8 cellular contexts compared by ENCODE assay signal in the genomic region with DNA sequence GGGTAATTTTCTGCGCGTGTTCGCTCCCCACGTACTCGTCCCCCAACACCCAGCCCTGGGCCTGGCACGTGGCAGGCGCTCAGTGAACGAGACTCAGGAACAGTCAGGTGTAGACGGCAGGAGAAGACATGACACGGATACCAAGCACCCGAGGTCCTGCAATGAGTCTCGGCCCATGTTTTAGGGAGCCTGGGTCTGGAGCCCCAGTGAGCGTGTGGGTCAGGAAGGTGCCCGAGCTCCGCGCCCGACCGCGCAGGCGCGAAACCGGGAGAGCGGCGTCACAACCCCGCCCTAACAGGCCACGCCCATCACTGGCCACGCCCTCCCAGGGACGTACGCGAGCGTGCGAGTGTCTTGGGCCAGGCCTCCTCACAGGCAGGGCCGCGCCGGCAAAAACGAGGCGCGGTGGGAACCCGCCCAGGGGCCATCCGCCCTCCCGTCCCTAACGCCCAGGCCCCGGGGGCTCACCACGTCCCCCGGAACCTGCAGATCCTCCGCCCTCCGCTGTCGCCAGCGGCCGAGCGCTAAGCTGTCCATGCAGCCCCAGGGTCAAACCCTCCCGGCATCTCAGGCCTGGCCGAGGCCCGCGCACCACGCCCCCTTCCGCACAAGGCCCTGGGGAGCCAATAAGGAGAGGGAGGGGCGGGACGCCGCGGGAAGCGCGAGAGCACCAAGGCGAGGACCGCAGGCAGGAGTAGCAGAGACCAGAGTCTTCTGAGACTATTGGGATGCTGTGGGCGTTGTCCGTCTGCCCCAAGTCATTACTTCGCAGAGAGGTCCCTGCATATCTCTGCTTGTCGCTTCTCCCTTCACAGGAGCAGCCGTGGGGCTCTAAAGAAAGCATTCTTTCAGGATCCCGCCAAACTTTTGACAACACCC. TPM values are rescaled to one million over a fixed set of nuclear protein-coding genes. Genes with fewer than 3 reads are reported as not detected.
A peak's percentile ranks its signal among the peaks of the same experiment; 100 is the strongest.
DNase-seq lines count a peak whose midpoint lies in the region; ATAC-seq and TF ChIP-seq lines count a peak whose summit lies in the region.

A gene (minus strand): TSS at position 595 of the 879 bp plus-strand sequence. CDS start 58 bp downstream, at position 537.

- TF ChIP-seq POLR2A in lower leg skin (IDR thresholded peaks at IDR 0.05), result peak in 1 of 2 donors; percentile 37

- CTCF ChIA-PET in activated CD4-positive, alpha-beta memory T cell treated with anti-CD3 and anti-CD28 coated beads for 36 hours (lab: Charles Lee), result interaction anchor here (0.7 to 4.1 kb wide), 13 partner anchors 11 to 643 kb away, joined by 3 to 59 read pairs (median 7); a partner anchor contains a TSS

- H3K27ac ChIP-seq in dorsolateral prefrontal cortex, result peak within 1 kb of the TSS; percentile 73 to 99 (median 95)

- peak within 1 kb of the TSS; percentile 69 to 100 (median 89) for H3K4me3 ChIP-seq in dorsolateral prefrontal cortex
- peak within 1 kb of the TSS; percentile 58 for H3K4me3 ChIP-seq in lower leg skin (ENCODE audit: low read depth, poor library complexity, severe bottlenecking)

- ATAC-seq in GM19438 (IDR thresholded peaks at IDR 0.05; ENCODE audit: low read depth, unreplicated experiment), result peak; percentile 79
- peak; percentile 84 for ATAC-seq in HG03571 (IDR thresholded peaks at IDR 0.05; ENCODE audit: unreplicated experiment)

- POLR2A ChIA-PET in activated CD4-positive, alpha-beta memory T cell treated with anti-CD3 and anti-CD28 coated beads for 36 hours (lab: Charles Lee), result interaction anchor here (0.6 to 3.1 kb wide), 12 partner anchors 11 to 643 kb away, joined by 3 to 70 read pairs (median 6); a partner anchor contains a TSS

- H3K27me3 ChIP-seq in dorsolateral prefrontal cortex, result no peaks in the 10 kb centered on the region

- intact Hi-C loops in activated CD4-positive, alpha-beta memory T cell treated with anti-CD3 and anti-CD28 coated beads for 36 hours (cut with micrococcal nuclease), result loop anchor here (1.0 to 10.0 kb wide), 5 partner anchors 26 to 1794 kb away; a partner anchor contains a TSS
- intact Hi-C loops in dorsolateral prefrontal cortex (cut with DNase I), result loop anchor here (1.0 kb wide), 1 partner anchor 26 kb away; a partner anchor contains a TSS
- intact Hi-C loops in lower leg skin (cut with DNase I; ENCODE audit: low total_unique reads), result no loop called here

- no peaks in the 10 kb centered on the region for H3K9me3 Mint-ChIP-seq in activated CD4-positive, alpha-beta memory T cell treated with anti-CD3 and anti-CD28 coated beads for 36 hours

- no peaks in the 10 kb centered on the region for H3K27me3 Mint-ChIP-seq in activated CD4-positive, alpha-beta memory T cell treated with anti-CD3 and anti-CD28 coated beads for 36 hours

- H3K4me3 Mint-ChIP-seq in activated CD4-positive, alpha-beta memory T cell treated with anti-CD3 and anti-CD28 coated beads for 36 hours, result peak within 1 kb of the TSS; percentile 88

- TF ChIP-seq CTCF in dorsolateral prefrontal cortex (IDR thresholded peaks at IDR 0.05 in 54 of 56, conservative IDR thresholded peaks at IDR 0.05 in 2 of 56; ENCODE audit: low read depth in 1 of 56, partially characterized antibody in 56 of 56) (peak in 14 of 56 donors; percentile 3 to 37 (median 8)), lower leg skin (IDR thresholded peaks at IDR 0.05) (no peak)

- peaks cover 46% of the 10 kb centered on the region for H3K4me1 Mint-ChIP-seq in activated CD4-positive, alpha-beta memory T cell treated with anti-CD3 and anti-CD28 coated beads for 36 hours (ENCODE audit: low read depth)

- 0% methylated on average over 30 to 37 of the region's 71 CpGs for WGBS in lower leg skin, 2 donors

- H3K36me3 Mint-ChIP-seq in activated CD4-positive, alpha-beta memory T cell treated with anti-CD3 and anti-CD28 coated beads for 36 hours, result peaks cover 5% of the 10 kb centered on the region

- DNase-seq in CD1c-positive myeloid dendritic cell (ENCODE audit: extremely low spot score) (peak; percentile 99), NCI-H774 (lab: John Stamatoyannopoulos, UW) (peak; percentile 75), dorsolateral prefrontal cortex (peak; percentile 95 to 99 (median 98)), lower leg skin (ENCODE audit: low spot score in 2 of 2) (peak; percentile 97 to 99)
- DNase-seq in activated CD4-positive, alpha-beta memory T cell treated with anti-CD3 and anti-CD28 coated beads for 36 hours, result peak; percentile 98
- DNase-seq in stimulated activated CD4-positive, alpha-beta T cell treated with anti-CD3 and anti-CD28 coated beads, Interleukin-4, amount 100 ng/mL, for 4 hours, result peak; percentile 96 to 99

- H3K27ac Mint-ChIP-seq in activated CD4-positive, alpha-beta memory T cell treated with anti-CD3 and anti-CD28 coated beads for 36 hours, result peak within 1 kb of the TSS; percentile 99

RNA-seq across cellular contexts. Expression of the gene that starts here (rescaled TPM):
- 1 to 10 TPM; 2.5 to 3.0 TPM for total RNA-seq in activated CD4-positive, alpha-beta memory T cell treated with anti-CD3 and anti-CD28 coated beads for 36 hours
- 1 to 10 TPM; 1.8 to 9.0 (median 5.0) TPM for total RNA-seq in dorsolateral prefrontal cortex
- total RNA-seq in lower leg skin, result 1 to 10 TPM in 3 of 4 donors, under 1 TPM in 1; 0.38 to 3.9 (median 3.3) TPM

Comparison
In these comparisons a context has a peak if more than half of its experiments do, and no peak if none do; other contexts are left out.
1. Peak in every context shown above with its lines: DNase-seq, ATAC-seq, H3K4me3 ChIP-seq and H3K27ac ChIP-seq.